ENCODE assay signal across 8 cellular contexts in genomic region chr9:129550199-129550839, GRCh38.
DNase-seq lines count a peak whose midpoint lies in the region; ATAC-seq lines count a peak whose summit lies in the region.

No MANE protein-coding gene starts in this region.

- H3K18ac ChIP-seq in neuronal stem cell (ENCODE audit: low read length): peak overlapping the region; percentile 96

- DNase-seq in CD4-positive, alpha-beta memory T cell: no peak
- DNase-seq in LoVo (ENCODE audit: low spot score) (peak; percentile 30), Right ventricle myocardium inferior (ENCODE audit: missing footprints) (peak; percentile 93), neuronal stem cell (ENCODE audit: low spot score) (no peak), KBM-7 (no peak), cortex of kidney (lab: John Stamatoyannopoulos, UW) (no peak)
- DNase-seq in activated naive CD8-positive, alpha-beta T cell treated with anti-CD3 and anti-CD28 coated beads for 36 hours: peak; percentile 24

- H3K36me3 Mint-ChIP-seq in CD4-positive, alpha-beta memory T cell: no peaks in the 10 kb centered on the region
- H3K36me3 Mint-ChIP-seq in activated naive CD8-positive, alpha-beta T cell treated with anti-CD3 and anti-CD28 coated beads for 36 hours: no peaks in the 10 kb centered on the region

- peaks cover 0 to 11% (median 2%) of the 10 kb centered on the region in 4 donors for H3K4me1 Mint-ChIP-seq in CD4-positive, alpha-beta memory T cell
- H3K4me1 Mint-ChIP-seq in activated naive CD8-positive, alpha-beta T cell treated with anti-CD3 and anti-CD28 coated beads for 36 hours: peaks cover 4% of the 10 kb centered on the region

- H4K91ac ChIP-seq in neuronal stem cell (ENCODE audit: low read depth, low read length, poor library complexity): no peak overlapping the region

- ATAC-seq in Right ventricle myocardium inferior (peak; percentile 92), GM18520 (IDR thresholded peaks at IDR 0.05; ENCODE audit: unreplicated experiment) (no peak)

- H3K4me1 ChIP-seq in CD4-positive, alpha-beta memory T cell (ENCODE audit: insufficient read depth, low read length): peaks cover 3% of the 10 kb centered on the region
- peaks cover 1 to 13% of the 10 kb centered on the region in 2 donors for H3K4me1 ChIP-seq in neuronal stem cell (ENCODE audit: control insufficient read depth in 2 of 2, insufficient read depth in 1 of 2, low read depth in 1 of 2, low read length in 2 of 2)

- CTCF ChIA-PET in CD4-positive, alpha-beta memory T cell (lab: Charles Lee; ENCODE audit: partially characterized antibody): no interaction called here

- H3K27ac ChIP-seq in CD4-positive, alpha-beta memory T cell (ENCODE audit: low read depth, low read length): no peak overlapping the region
- no peak overlapping the region for H3K27ac ChIP-seq in neuronal stem cell (replicated peaks; ENCODE audit: low read length)

- H3K4me3 ChIP-seq in CD4-positive, alpha-beta memory T cell (ENCODE audit: low read length in 2 of 2): no peak overlapping the region
- H3K4me3 ChIP-seq in neuronal stem cell (ENCODE audit: low read length in 2 of 2): peak overlapping the region; percentile 13 to 76

- peak overlapping the region; percentile 70 for H3K9ac ChIP-seq in neuronal stem cell (ENCODE audit: low read depth, low read length, poor library complexity)

- no peak overlapping the region for H3K23ac ChIP-seq in neuronal stem cell (ENCODE audit: low read depth, low read length, poor library complexity)

- no peaks in the 10 kb centered on the region for H3K79me1 ChIP-seq in neuronal stem cell (ENCODE audit: low read depth, low read length)

- peak overlapping the region; percentile 61 for H2AK5ac ChIP-seq in neuronal stem cell (ENCODE audit: low read depth, low read length)

- intact Hi-C loops in CD4-positive, alpha-beta memory T cell (cut with micrococcal nuclease): no loop called here
- intact Hi-C loops in Right ventricle myocardium inferior (cut with DNase I): no loop called here

- in situ Hi-C loops in KBM-7 (cut with MboI; ENCODE audit: low pct_unique_long_range_greater_than_20kb, low sequenced_read_pairs): no loop called here

- WGBS in neuronal stem cell (ENCODE audit: extremely low coverage in 2 of 2, insufficient read length in 2 of 2, insufficient replicate concordance in 1 of 2), 2 donors: no CpG with 5 or more reads among the region's 51 CpGs

- peak overlapping the region; percentile 33 for H3K14ac ChIP-seq in neuronal stem cell (ENCODE audit: low read length)

- H2BK120ac ChIP-seq in neuronal stem cell (ENCODE audit: low read depth, low read length): peak overlapping the region; percentile 63

- peak overlapping the region; percentile 55 for H2AFZ ChIP-seq in neuronal stem cell (ENCODE audit: low read length)

- H2BK5ac ChIP-seq in neuronal stem cell (ENCODE audit: low read length): peak overlapping the region; percentile 76

- H3K27ac Mint-ChIP-seq in CD4-positive, alpha-beta memory T cell: no peak overlapping the region
- peak overlapping the region; percentile 25 for H3K27ac Mint-ChIP-seq in activated naive CD8-positive, alpha-beta T cell treated with anti-CD3 and anti-CD28 coated beads for 36 hours

- H3K4me2 ChIP-seq in neuronal stem cell (ENCODE audit: insufficient read depth, low read length, poor library complexity, severe bottlenecking): peak overlapping the region; percentile 82

- H4K8ac ChIP-seq in neuronal stem cell (ENCODE audit: low read depth, low read length): no peak overlapping the region

- H3K9me3 ChIP-seq in CD4-positive, alpha-beta memory T cell (ENCODE audit: control insufficient read depth in 1 of 2, low read length in 2 of 2): no peaks in the 10 kb centered on the region
- H3K9me3 ChIP-seq in neuronal stem cell (replicated peaks in 1 of 2; ENCODE audit: control insufficient read depth in 2 of 2, insufficient read depth in 1 of 2, low read depth in 1 of 2, low read length in 2 of 2): no peaks in the 10 kb centered on the region

- peaks cover 10% of the 10 kb centered on the region for H3K27me3 ChIP-seq in CD4-positive, alpha-beta memory T cell (ENCODE audit: insufficient read depth, low read length)
- no peaks in the 10 kb centered on the region for H3K27me3 ChIP-seq in neuronal stem cell (ENCODE audit: control insufficient read depth in 3 of 3, insufficient read depth in 3 of 3, low read depth in 1 of 3, low read length in 3 of 3)

- H3K36me3 ChIP-seq in CD4-positive, alpha-beta memory T cell (ENCODE audit: insufficient read depth, low read length): no peaks in the 10 kb centered on the region
- H3K36me3 ChIP-seq in neuronal stem cell (replicated peaks in 1 of 2; ENCODE audit: control insufficient read depth in 2 of 2, insufficient read depth in 2 of 2, low read length in 2 of 2): no peaks in the 10 kb centered on the region

- H2BK12ac ChIP-seq in neuronal stem cell (ENCODE audit: low read length): peak overlapping the region; percentile 91

- H3K9me3 Mint-ChIP-seq in CD4-positive, alpha-beta memory T cell: no peaks in the 10 kb centered on the region
- no peaks in the 10 kb centered on the region for H3K9me3 Mint-ChIP-seq in activated naive CD8-positive, alpha-beta T cell treated with anti-CD3 and anti-CD28 coated beads for 36 hours

- peak overlapping the region in 7 of 8 donors; percentile 31 to 78 (median 60) for H3K4me3 Mint-ChIP-seq in CD4-positive, alpha-beta memory T cell
- H3K4me3 Mint-ChIP-seq in activated naive CD8-positive, alpha-beta T cell treated with anti-CD3 and anti-CD28 coated beads for 36 hours: peak overlapping the region; percentile 59

- peaks cover 19 to 22% of the 10 kb centered on the region in 2 donors for H3K27me3 Mint-ChIP-seq in CD4-positive, alpha-beta memory T cell
- H3K27me3 Mint-ChIP-seq in activated naive CD8-positive, alpha-beta T cell treated with anti-CD3 and anti-CD28 coated beads for 36 hours: peaks cover 31% of the 10 kb centered on the region

- H3K4ac ChIP-seq in neuronal stem cell (ENCODE audit: low read length): peak overlapping the region; percentile 19

- peak overlapping the region; percentile 81 for H2BK15ac ChIP-seq in neuronal stem cell (ENCODE audit: low read length)

- POLR2A ChIA-PET in CD4-positive, alpha-beta memory T cell (lab: Charles Lee; ENCODE audit: partially characterized antibody): no interaction called here

Comparison
In these comparisons a context has a peak if more than half of its experiments do, and no peak if none do; other contexts are left out.
1. DNase-seq: peak in LoVo (single experiment), activated naive CD8-positive, alpha-beta T cell treated with anti-CD3 and anti-CD28 coated beads for 36 hours (single experiment) and Right ventricle myocardium inferior (single experiment); none in CD4-positive, alpha-beta memory T cell (0 of 5), neuronal stem cell (single experiment), KBM-7 (single experiment) and cortex of kidney (single experiment).
2. H3K4me3 ChIP-seq: peak in neuronal stem cell (2 of 2); none in CD4-positive, alpha-beta memory T cell (0 of 2).